10 cellular contexts compared by ENCODE assay signal in genomic region chr6:47440722-47441121, GRCh38. TPM values are rescaled to one million over a fixed set of nuclear protein-coding genes. Genes with fewer than 3 reads are reported as not detected.
DNase-seq lines count a peak whose midpoint lies in the region; ATAC-seq and TF ChIP-seq lines count a peak whose summit lies in the region.
"Had no signal": no experiment of that assay in that cellular context is flagged by ENCODE, and none has a peak within 500 bp of the region (broad histone marks: within the 10 kb centered on the region; RNA-seq: fewer than 3 reads in every experiment).

No MANE protein-coding gene starts in this region.

- H3K4me1 Mint-ChIP-seq in activated CD4-positive, alpha-beta memory T cell treated with anti-CD3 and anti-CD28 coated beads, Interleukin-2, amount 10 ng/mL, durations not matched to agents 7 days and 5 days: no peaks in the 10 kb centered on the region

- no peak overlapping the region for H3K4me3 Mint-ChIP-seq in activated CD4-positive, alpha-beta memory T cell treated with anti-CD3 and anti-CD28 coated beads, Interleukin-2, amount 10 ng/mL, durations not matched to agents 7 days and 5 days
- H3K4me3 Mint-ChIP-seq: activated T-cell treated with anti-CD3 and anti-CD28 coated beads, Interleukin-2, amount 50 U/mL, for 72 hours had no signal

- peaks cover 8% of the 10 kb centered on the region for H3K27me3 Mint-ChIP-seq in activated CD4-positive, alpha-beta memory T cell treated with anti-CD3 and anti-CD28 coated beads, Interleukin-2, amount 10 ng/mL, durations not matched to agents 7 days and 5 days

- CTCF ChIA-PET in activated CD4-positive, alpha-beta memory T cell treated with anti-CD3 and anti-CD28 coated beads, Interleukin-2, amount 10 ng/mL, durations not matched to agents 7 days and 5 days (lab: Charles Lee): no interaction called here

- H3K27ac ChIP-seq in left ventricle myocardium inferior (replicated peaks): peak overlapping the region; percentile 65
- H3K27ac ChIP-seq: tibial nerve had no signal

- no peak overlapping the region for H3K4me3 ChIP-seq in left ventricle myocardium inferior
- H3K4me3 ChIP-seq: tibial nerve had no signal

- intact Hi-C loops in left ventricle myocardium inferior (cut with micrococcal nuclease): no loop called here
- intact Hi-C loops in posterior vena cava (cut with DNase I): no loop called here

- no peaks in the 10 kb centered on the region for H3K9me3 Mint-ChIP-seq in activated CD4-positive, alpha-beta memory T cell treated with anti-CD3 and anti-CD28 coated beads, Interleukin-2, amount 10 ng/mL, durations not matched to agents 7 days and 5 days
- H3K9me3 Mint-ChIP-seq: activated T-cell treated with anti-CD3 and anti-CD28 coated beads, Interleukin-2, amount 50 U/mL, for 72 hours had no signal

- no peaks in the 10 kb centered on the region for H3K27me3 ChIP-seq in left ventricle myocardium inferior (ENCODE audit: low read depth)
- H3K27me3 ChIP-seq: tibial nerve had no signal

- DNase-seq in left ventricle myocardium inferior (no peak), posterior vena cava (ENCODE audit: low spot score) (no peak), DMS53 treated with DMSO at 0.1 percent for 48 hours (lab: John Stamatoyannopoulos, UW; ENCODE audit: unreplicated experiment) (no peak), iPS-NIHi11 (ENCODE audit: low spot score) (no peak)
- DNase-seq in activated CD4-positive, alpha-beta memory T cell treated with anti-CD3 and anti-CD28 coated beads, Interleukin-2, amount 10 ng/mL, durations not matched to agents 7 days and 5 days: no peak
- DNase-seq: activated T-cell treated with anti-CD3 and anti-CD28 coated beads, Interleukin-2, amount 50 U/mL, for 72 hours had no signal

- H3K36me3 Mint-ChIP-seq in activated CD4-positive, alpha-beta memory T cell treated with anti-CD3 and anti-CD28 coated beads, Interleukin-2, amount 10 ng/mL, durations not matched to agents 7 days and 5 days (ENCODE audit: low read depth): no peaks in the 10 kb centered on the region

- no peaks in the 10 kb centered on the region for H3K9me3 ChIP-seq in left ventricle myocardium inferior (replicated peaks)
- H3K9me3 ChIP-seq: tibial nerve had no signal

- POLR2A ChIA-PET in activated CD4-positive, alpha-beta memory T cell treated with anti-CD3 and anti-CD28 coated beads, Interleukin-2, amount 10 ng/mL, durations not matched to agents 7 days and 5 days (lab: Charles Lee): no interaction called here

- no peak for TF ChIP-seq CTCF in left ventricle myocardium inferior (IDR thresholded peaks at IDR 0.05; ENCODE audit: borderline replicate concordance)

- ATAC-seq in GM18505 (IDR thresholded peaks at IDR 0.05; ENCODE audit: unreplicated experiment) (peak; percentile 50), GM21619 (IDR thresholded peaks at IDR 0.05; ENCODE audit: unreplicated experiment) (peak; percentile 53), HG03571 (IDR thresholded peaks at IDR 0.05; ENCODE audit: unreplicated experiment) (peak; percentile 60)
- ATAC-seq: activated T-cell treated with anti-CD3 and anti-CD28 coated beads, Interleukin-2, amount 50 U/mL, for 72 hours had no signal

- no peak overlapping the region for H3K27ac Mint-ChIP-seq in activated CD4-positive, alpha-beta memory T cell treated with anti-CD3 and anti-CD28 coated beads, Interleukin-2, amount 10 ng/mL, durations not matched to agents 7 days and 5 days
- H3K27ac Mint-ChIP-seq: activated T-cell treated with anti-CD3 and anti-CD28 coated beads, Interleukin-2, amount 50 U/mL, for 72 hours had no signal

- no peak for TF ChIP-seq POLR2A in GM18505 (IDR thresholded peaks at IDR 0.05; ENCODE audit: borderline replicate concordance, extremely low read depth, insufficient read depth, insufficient read length)

- no peaks in the 10 kb centered on the region for H3K36me3 ChIP-seq in left ventricle myocardium inferior
- H3K36me3 ChIP-seq: tibial nerve had no signal

- H3K4me1 ChIP-seq in left ventricle myocardium inferior: peaks cover 12% of the 10 kb centered on the region

RNA-seq across cellular contexts. Expression of gene CD2AP, which starts 36.9 kb away (rescaled TPM):
- 9.9 TPM for total RNA-seq in left ventricle myocardium inferior
- 10 to 100 TPM; 20.1 to 26.5 TPM for total RNA-seq in posterior vena cava
- total RNA-seq in activated CD4-positive, alpha-beta memory T cell treated with anti-CD3 and anti-CD28 coated beads, Interleukin-2, amount 10 ng/mL, durations not matched to agents 7 days and 5 days: 10 to 100 TPM; 26.3 to 27.1 TPM
